22 cellular contexts compared by ENCODE assay signal in the genomic region with DNA sequence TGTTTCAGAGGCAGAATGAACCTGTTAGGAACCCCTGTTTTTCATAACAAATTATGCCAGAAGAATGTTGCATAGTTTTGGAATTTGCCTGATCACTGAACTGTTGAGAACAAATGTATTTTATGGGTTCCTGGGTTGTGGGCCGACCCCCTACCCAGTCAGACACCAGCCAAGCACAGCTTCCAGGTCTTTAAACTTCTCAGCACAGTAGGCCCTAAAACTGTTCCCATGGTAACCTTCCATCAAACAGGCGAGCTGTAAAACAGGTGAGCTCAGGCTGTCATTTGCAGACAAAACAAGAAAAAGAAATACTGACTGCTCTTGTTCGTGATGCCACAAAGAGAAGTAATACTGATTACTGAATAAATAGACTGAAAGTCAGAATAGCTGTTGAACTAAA.
"Had no signal": no experiment of that assay in that cellular context is flagged by ENCODE, and none has a peak within 500 bp of the region (broad histone marks: within the 10 kb centered on the region; RNA-seq: fewer than 3 reads in every experiment).

No MANE protein-coding gene starts in this region.

- H3K27ac ChIP-seq: epithelial cell of prostate, esophagus muscularis mucosa, gastroesophageal sphincter, left ventricle myocardium inferior, lower lobe of right lung, psoas muscle, right lobe of liver, tibial artery, upper lobe of left lung, uterus had no signal

- H3K36me3 ChIP-seq: esophagus muscularis mucosa, gastroesophageal sphincter, left ventricle myocardium inferior, lower lobe of right lung, right lobe of liver, tibial artery, upper lobe of left lung, uterus had no signal

- DNase-seq: effector memory CD4-positive, alpha-beta T cell; glutamatergic neuron; immature natural killer cell; left ventricle myocardium inferior; lower lobe of right lung; midbrain; psoas muscle; retina; right lobe of liver; stimulated activated CD4-positive, alpha-beta T cell treated with anti-CD3 and anti-CD28 coated beads, Interleukin-4, amount 100 ng/mL, for 1 hour; stimulated activated CD8-positive, alpha-beta memory T cell treated with anti-CD3 and anti-CD28 coated beads, Interleukin-4, amount 100 ng/mL, for 48 hours; stimulated activated naive CD8-positive, alpha-beta T cell treated with anti-CD3 and anti-CD28 coated beads, Interleukin-15, Interleukin-2, amounts not matched to agents 100 U/mL and 50 U/mL, for 24 hours; tibial artery; upper lobe of left lung; uterus had no signal

- H3K27me3 ChIP-seq: esophagus muscularis mucosa, right lobe of liver, upper lobe of left lung, uterus had no signal

- H3K4me3 ChIP-seq: esophagus muscularis mucosa, gastroesophageal sphincter, left ventricle myocardium inferior, lower lobe of right lung, psoas muscle, right lobe of liver, tibial artery, upper lobe of left lung, uterus had no signal

- FAIRE-seq: endometrium, keratinocyte had no signal

- H3K4me1 ChIP-seq: esophagus muscularis mucosa, gastroesophageal sphincter, left ventricle myocardium inferior, lower lobe of right lung, psoas muscle, right lobe of liver, tibial artery, upper lobe of left lung, uterus had no signal

- H3K9me3 ChIP-seq: esophagus muscularis mucosa, gastroesophageal sphincter, left ventricle myocardium inferior, lower lobe of right lung, psoas muscle, right lobe of liver, tibial artery, upper lobe of left lung, uterus had no signal

- ATAC-seq: gastroesophageal sphincter; lower lobe of right lung; natural killer cell treated with Interleukin-12 subunit alpha and Interleukin-12 subunit beta and Interleukin-15 and Interleukin-18, amount 100 ng/mL, for 72 hours; psoas muscle; right lobe of liver; stimulated activated effector memory CD8-positive, alpha-beta T cell treated with anti-CD3 and anti-CD28 coated beads, Interleukin-12 subunit alpha, Interleukin-12 subunit beta, amount 100 ng/mL, for 72 hours; stimulated activated naive CD8-positive, alpha-beta T cell treated with anti-CD3 and anti-CD28 coated beads, Interleukin-15, Interleukin-2, amounts not matched to agents 100 U/mL and 50 U/mL, for 24 hours had no signal
